Comparison of ENCODE assay signal across 1 cellular context in the genomic region with DNA sequence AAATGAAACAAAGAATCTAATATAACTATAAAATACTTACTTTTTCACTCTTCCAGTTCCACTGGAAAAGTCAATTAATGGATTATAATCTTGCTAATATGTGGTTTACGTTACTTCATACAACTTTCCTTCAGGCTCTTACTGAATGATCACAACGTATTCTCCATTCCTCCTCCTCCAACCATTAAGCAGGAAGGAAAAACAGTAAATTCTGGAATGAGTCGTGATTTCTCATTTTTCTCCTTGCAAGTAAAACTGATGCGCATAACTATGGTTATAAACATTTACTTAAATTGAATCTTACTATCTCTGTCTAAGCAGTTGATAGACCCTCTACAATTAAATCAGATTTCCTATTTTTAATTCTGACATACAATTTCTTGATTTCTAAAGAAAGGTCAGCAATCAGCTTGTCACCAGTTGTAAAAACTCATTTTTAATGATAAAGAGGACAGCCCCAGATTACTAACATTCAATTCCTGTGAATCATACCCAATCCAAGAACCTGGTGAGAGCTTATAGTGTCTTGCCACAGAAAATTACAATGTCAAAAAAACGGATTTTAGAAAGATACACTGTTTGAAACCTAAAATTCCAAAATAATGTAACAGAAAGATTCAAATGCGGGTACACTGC.
TF ChIP-seq lines count a peak whose summit lies in the region.

No MANE protein-coding gene starts in this region.

TF ChIP-seq in IMR-90, 13 proteins besides CTCF, POLR2A, EP300 and RAD21:
- TF ChIP-seq MAZ (IDR thresholded peaks at IDR 0.05; ENCODE audit: borderline replicate concordance, low read depth, low read length) (no peak), NFE2L2 (IDR thresholded peaks at IDR 0.05; ENCODE audit: low read depth, low read length) (no peak), SMC3 (IDR thresholded peaks at IDR 0.05; ENCODE audit: low read depth, low read length) (no peak), RFX5 (IDR thresholded peaks at IDR 0.05; ENCODE audit: low read depth, low read length) (no peak), USF2 (IDR thresholded peaks at IDR 0.05; ENCODE audit: low read depth, low read length) (no peak), FOS (IDR thresholded peaks at IDR 0.05; ENCODE audit: low read depth, low read length) (no peak), BHLHE40 (IDR thresholded peaks at IDR 0.05; ENCODE audit: low read depth, low read length) (no peak), RCOR1 (IDR thresholded peaks at IDR 0.05; ENCODE audit: insufficient replicate concordance, low read length) (no peak), MXI1 (IDR thresholded peaks at IDR 0.05; ENCODE audit: borderline replicate concordance, low read depth, low read length) (no peak), CEBPB (IDR thresholded peaks at IDR 0.05; ENCODE audit: low read depth, low read length) (no peak), ELK1 (IDR thresholded peaks at IDR 0.05; ENCODE audit: borderline replicate concordance, low read depth, low read length) (no peak), CHD1 (IDR thresholded peaks at IDR 0.05; ENCODE audit: low read depth, low read length) (no peak), MAFK (IDR thresholded peaks at IDR 0.05; ENCODE audit: low read depth, low read length) (no peak)
TF ChIP-seq in IMR-90: peak in this region for 0.
